In the genomic region with DNA sequence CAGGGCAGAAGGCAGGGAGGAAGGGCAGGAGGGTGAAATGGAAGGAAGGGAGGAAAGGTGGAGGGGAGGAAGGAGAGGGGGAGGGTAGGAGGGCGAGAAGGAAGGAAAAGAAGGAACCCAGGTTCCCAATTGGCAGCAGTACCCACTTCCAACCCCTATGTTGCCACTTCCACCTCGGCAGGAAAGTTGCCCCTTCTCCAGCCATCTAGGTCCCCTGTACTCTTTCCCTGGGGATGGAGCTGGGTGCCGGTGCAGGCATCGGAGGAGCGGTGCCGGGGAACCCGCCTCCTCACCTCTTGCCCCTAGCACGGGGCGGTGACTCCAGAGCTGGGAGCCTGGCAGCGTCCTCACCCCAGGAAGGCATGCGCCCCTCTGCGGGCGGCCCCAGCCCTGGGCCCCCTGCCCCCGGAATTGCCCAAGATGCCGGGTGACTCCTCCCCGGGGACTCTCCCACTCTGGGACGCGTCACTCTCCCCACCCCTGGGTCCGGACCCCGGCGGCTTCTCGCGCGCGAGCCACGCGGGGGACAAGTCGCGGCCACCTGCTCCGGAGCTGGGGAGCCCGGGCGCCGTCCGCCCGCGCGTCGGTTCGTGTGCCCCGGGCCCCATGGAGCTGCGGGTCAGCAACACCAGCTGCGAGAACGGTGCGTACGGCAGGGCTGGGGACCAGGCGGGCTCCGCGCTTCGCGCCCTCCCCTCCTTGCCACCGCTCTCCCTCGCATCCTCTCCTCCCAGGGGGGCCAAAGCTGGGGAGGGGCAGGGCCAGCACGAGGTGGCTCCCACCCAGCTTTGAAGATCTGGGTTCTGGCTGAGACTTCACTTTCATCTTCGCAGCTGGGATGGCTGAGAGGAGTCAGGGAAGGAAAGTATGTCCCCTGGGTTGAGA, we compare ENCODE assay signal across 1 cellular context.
TF ChIP-seq lines count a peak whose summit lies in the region.

A gene (plus strand): TSS at position 499 of the 885 bp plus-strand sequence. CDS start 108 bp downstream, at position 607.

TF ChIP-seq in endothelial cell of umbilical vein, 7 proteins besides CTCF, POLR2A, EP300 and RAD21 (continued from another document):
- TF ChIP-seq, protein P1, sequence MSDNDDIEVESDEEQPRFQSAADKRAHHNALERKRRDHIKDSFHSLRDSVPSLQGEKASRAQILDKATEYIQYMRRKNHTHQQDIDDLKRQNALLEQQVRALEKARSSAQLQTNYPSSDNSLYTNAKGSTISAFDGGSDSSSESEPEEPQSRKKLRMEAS (IDR thresholded peaks at IDR 0.05; ENCODE audit: insufficient read depth, insufficient read length) = no peak
- TF ChIP-seq EZH2 (IDR thresholded peaks at IDR 0.05; ENCODE audit: borderline replicate concordance, low read depth, low read length, severe bottlenecking) = no peak
- no peak for TF ChIP-seq GATA2 (IDR thresholded peaks at IDR 0.05; ENCODE audit: insufficient read depth, insufficient read length, low read depth, low read length)
- TF ChIP-seq FOS (IDR thresholded peaks at IDR 0.05; ENCODE audit: borderline replicate concordance, insufficient read depth, low read length) = no peak
